In the genomic region with DNA sequence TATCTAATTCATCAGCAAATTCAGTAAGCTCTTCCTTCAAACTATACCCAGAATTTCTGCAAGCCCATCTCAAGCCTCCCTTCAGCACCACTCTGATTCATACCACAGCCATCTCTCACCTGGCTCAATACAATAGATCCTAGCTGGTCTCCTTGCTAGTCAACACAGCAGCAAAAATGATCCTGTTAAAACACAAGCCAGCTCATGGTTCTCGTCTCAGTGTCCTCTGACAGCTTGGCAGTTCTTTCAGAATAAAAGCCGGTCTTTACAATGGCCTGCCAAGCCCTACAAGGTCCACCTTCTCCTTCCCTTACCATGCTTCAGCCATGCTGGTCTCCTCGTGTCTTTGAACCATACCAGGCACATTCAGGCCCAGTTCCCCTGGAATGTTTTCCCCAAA, we compare ENCODE assay signal across 2 cellular contexts.
TF ChIP-seq lines count a peak whose summit lies in the region.

No MANE protein-coding gene starts in this region.

TF ChIP-seq in GM23338, 12 proteins besides CTCF, POLR2A, EP300 and RAD21 (continues in another document):
- TF ChIP-seq, protein P1, sequence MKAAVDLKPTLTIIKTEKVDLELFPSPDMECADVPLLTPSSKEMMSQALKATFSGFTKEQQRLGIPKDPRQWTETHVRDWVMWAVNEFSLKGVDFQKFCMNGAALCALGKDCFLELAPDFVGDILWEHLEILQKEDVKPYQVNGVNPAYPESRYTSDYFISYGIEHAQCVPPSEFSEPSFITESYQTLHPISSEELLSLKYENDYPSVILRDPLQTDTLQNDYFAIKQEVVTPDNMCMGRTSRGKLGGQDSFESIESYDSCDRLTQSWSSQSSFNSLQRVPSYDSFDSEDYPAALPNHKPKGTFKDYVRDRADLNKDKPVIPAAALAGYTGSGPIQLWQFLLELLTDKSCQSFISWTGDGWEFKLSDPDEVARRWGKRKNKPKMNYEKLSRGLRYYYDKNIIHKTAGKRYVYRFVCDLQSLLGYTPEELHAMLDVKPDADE (IDR thresholded peaks at IDR 0.05) = no peak
- no peak for TF ChIP-seq EZH2 (IDR thresholded peaks at IDR 0.05; ENCODE audit: low read depth, unreplicated experiment)
- no peak for TF ChIP-seq STAT1 (IDR thresholded peaks at IDR 0.05; ENCODE audit: unreplicated experiment)
- no peak for TF ChIP-seq ZNF331 (CRISPR knock-in tag; IDR thresholded peaks at IDR 0.05; ENCODE audit: low read depth)
- no peak for TF ChIP-seq EZH2phosphoT487 (IDR thresholded peaks at IDR 0.05; ENCODE audit: unreplicated experiment)
- TF ChIP-seq NANOG (IDR thresholded peaks at IDR 0.05; ENCODE audit: borderline replicate concordance) = no peak
- no peak for TF ChIP-seq ZNF114 (CRISPR knock-in tag; IDR thresholded peaks at IDR 0.05)
- TF ChIP-seq CREB1 (CRISPR knock-in tag; IDR thresholded peaks at IDR 0.05; ENCODE audit: low read depth) = no peak
- TF ChIP-seq, protein P2, sequence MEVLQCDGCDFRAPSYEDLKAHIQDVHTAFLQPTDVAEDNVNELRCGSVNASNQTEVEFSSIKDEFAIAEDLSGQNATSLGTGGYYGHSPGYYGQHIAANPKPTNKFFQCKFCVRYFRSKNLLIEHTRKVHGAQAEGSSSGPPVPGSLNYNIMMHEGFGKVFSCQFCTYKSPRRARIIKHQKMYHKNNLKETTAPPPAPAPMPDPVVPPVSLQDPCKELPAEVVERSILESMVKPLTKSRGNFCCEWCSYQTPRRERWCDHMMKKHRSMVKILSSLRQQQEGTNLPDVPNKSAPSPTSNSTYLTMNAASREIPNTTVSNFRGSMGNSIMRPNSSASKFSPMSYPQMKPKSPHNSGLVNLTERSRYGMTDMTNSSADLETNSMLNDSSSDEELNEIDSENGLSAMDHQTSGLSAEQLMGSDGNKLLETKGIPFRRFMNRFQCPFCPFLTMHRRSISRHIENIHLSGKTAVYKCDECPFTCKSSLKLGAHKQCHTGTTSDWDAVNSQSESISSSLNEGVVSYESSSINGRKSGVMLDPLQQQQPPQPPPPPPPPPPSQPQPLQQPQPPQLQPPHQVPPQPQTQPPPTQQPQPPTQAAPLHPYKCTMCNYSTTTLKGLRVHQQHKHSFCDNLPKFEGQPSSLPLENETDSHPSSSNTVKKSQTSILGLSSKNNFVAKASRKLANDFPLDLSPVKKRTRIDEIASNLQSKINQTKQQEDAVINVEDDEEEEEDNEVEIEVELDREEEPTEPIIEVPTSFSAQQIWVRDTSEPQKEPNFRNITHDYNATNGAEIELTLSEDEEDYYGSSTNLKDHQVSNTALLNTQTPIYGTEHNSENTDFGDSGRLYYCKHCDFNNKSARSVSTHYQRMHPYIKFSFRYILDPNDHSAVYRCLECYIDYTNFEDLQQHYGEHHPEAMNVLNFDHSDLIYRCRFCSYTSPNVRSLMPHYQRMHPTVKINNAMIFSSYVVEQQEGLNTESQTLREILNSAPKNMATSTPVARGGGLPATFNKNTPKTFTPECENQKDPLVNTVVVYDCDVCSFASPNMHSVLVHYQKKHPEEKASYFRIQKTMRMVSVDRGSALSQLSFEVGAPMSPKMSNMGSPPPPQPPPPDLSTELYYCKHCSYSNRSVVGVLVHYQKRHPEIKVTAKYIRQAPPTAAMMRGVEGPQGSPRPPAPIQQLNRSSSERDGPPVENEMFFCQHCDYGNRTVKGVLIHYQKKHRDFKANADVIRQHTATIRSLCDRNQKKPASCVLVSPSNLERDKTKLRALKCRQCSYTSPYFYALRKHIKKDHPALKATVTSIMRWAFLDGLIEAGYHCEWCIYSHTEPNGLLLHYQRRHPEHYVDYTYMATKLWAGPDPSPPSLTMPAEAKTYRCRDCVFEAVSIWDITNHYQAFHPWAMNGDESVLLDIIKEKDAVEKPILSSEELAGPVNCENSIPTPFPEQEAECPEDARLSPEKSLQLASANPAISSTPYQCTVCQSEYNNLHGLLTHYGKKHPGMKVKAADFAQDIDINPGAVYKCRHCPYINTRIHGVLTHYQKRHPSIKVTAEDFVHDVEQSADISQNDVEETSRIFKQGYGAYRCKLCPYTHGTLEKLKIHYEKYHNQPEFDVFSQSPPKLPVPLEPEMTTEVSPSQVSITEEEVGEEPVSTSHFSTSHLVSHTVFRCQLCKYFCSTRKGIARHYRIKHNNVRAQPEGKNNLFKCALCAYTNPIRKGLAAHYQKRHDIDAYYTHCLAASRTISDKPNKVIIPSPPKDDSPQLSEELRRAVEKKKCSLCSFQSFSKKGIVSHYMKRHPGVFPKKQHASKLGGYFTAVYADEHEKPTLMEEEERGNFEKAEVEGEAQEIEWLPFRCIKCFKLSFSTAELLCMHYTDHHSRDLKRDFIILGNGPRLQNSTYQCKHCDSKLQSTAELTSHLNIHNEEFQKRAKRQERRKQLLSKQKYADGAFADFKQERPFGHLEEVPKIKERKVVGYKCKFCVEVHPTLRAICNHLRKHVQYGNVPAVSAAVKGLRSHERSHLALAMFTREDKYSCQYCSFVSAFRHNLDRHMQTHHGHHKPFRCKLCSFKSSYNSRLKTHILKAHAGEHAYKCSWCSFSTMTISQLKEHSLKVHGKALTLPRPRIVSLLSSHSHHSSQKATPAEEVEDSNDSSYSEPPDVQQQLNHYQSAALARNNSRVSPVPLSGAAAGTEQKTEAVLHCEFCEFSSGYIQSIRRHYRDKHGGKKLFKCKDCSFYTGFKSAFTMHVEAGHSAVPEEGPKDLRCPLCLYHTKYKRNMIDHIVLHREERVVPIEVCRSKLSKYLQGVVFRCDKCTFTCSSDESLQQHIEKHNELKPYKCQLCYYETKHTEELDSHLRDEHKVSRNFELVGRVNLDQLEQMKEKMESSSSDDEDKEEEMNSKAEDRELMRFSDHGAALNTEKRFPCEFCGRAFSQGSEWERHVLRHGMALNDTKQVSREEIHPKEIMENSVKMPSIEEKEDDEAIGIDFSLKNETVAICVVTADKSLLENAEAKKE (CRISPR knock-in tag; IDR thresholded peaks at IDR 0.05) = no peak
- TF ChIP-seq, protein P3, sequence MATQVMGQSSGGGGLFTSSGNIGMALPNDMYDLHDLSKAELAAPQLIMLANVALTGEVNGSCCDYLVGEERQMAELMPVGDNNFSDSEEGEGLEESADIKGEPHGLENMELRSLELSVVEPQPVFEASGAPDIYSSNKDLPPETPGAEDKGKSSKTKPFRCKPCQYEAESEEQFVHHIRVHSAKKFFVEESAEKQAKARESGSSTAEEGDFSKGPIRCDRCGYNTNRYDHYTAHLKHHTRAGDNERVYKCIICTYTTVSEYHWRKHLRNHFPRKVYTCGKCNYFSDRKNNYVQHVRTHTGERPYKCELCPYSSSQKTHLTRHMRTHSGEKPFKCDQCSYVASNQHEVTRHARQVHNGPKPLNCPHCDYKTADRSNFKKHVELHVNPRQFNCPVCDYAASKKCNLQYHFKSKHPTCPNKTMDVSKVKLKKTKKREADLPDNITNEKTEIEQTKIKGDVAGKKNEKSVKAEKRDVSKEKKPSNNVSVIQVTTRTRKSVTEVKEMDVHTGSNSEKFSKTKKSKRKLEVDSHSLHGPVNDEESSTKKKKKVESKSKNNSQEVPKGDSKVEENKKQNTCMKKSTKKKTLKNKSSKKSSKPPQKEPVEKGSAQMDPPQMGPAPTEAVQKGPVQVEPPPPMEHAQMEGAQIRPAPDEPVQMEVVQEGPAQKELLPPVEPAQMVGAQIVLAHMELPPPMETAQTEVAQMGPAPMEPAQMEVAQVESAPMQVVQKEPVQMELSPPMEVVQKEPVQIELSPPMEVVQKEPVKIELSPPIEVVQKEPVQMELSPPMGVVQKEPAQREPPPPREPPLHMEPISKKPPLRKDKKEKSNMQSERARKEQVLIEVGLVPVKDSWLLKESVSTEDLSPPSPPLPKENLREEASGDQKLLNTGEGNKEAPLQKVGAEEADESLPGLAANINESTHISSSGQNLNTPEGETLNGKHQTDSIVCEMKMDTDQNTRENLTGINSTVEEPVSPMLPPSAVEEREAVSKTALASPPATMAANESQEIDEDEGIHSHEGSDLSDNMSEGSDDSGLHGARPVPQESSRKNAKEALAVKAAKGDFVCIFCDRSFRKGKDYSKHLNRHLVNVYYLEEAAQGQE (IDR thresholded peaks at IDR 0.05; ENCODE audit: unreplicated experiment) = no peak

TF ChIP-seq in H1, 55 proteins besides CTCF, POLR2A, EP300 and RAD21 (continues in another document):
- TF ChIP-seq, protein P4, sequence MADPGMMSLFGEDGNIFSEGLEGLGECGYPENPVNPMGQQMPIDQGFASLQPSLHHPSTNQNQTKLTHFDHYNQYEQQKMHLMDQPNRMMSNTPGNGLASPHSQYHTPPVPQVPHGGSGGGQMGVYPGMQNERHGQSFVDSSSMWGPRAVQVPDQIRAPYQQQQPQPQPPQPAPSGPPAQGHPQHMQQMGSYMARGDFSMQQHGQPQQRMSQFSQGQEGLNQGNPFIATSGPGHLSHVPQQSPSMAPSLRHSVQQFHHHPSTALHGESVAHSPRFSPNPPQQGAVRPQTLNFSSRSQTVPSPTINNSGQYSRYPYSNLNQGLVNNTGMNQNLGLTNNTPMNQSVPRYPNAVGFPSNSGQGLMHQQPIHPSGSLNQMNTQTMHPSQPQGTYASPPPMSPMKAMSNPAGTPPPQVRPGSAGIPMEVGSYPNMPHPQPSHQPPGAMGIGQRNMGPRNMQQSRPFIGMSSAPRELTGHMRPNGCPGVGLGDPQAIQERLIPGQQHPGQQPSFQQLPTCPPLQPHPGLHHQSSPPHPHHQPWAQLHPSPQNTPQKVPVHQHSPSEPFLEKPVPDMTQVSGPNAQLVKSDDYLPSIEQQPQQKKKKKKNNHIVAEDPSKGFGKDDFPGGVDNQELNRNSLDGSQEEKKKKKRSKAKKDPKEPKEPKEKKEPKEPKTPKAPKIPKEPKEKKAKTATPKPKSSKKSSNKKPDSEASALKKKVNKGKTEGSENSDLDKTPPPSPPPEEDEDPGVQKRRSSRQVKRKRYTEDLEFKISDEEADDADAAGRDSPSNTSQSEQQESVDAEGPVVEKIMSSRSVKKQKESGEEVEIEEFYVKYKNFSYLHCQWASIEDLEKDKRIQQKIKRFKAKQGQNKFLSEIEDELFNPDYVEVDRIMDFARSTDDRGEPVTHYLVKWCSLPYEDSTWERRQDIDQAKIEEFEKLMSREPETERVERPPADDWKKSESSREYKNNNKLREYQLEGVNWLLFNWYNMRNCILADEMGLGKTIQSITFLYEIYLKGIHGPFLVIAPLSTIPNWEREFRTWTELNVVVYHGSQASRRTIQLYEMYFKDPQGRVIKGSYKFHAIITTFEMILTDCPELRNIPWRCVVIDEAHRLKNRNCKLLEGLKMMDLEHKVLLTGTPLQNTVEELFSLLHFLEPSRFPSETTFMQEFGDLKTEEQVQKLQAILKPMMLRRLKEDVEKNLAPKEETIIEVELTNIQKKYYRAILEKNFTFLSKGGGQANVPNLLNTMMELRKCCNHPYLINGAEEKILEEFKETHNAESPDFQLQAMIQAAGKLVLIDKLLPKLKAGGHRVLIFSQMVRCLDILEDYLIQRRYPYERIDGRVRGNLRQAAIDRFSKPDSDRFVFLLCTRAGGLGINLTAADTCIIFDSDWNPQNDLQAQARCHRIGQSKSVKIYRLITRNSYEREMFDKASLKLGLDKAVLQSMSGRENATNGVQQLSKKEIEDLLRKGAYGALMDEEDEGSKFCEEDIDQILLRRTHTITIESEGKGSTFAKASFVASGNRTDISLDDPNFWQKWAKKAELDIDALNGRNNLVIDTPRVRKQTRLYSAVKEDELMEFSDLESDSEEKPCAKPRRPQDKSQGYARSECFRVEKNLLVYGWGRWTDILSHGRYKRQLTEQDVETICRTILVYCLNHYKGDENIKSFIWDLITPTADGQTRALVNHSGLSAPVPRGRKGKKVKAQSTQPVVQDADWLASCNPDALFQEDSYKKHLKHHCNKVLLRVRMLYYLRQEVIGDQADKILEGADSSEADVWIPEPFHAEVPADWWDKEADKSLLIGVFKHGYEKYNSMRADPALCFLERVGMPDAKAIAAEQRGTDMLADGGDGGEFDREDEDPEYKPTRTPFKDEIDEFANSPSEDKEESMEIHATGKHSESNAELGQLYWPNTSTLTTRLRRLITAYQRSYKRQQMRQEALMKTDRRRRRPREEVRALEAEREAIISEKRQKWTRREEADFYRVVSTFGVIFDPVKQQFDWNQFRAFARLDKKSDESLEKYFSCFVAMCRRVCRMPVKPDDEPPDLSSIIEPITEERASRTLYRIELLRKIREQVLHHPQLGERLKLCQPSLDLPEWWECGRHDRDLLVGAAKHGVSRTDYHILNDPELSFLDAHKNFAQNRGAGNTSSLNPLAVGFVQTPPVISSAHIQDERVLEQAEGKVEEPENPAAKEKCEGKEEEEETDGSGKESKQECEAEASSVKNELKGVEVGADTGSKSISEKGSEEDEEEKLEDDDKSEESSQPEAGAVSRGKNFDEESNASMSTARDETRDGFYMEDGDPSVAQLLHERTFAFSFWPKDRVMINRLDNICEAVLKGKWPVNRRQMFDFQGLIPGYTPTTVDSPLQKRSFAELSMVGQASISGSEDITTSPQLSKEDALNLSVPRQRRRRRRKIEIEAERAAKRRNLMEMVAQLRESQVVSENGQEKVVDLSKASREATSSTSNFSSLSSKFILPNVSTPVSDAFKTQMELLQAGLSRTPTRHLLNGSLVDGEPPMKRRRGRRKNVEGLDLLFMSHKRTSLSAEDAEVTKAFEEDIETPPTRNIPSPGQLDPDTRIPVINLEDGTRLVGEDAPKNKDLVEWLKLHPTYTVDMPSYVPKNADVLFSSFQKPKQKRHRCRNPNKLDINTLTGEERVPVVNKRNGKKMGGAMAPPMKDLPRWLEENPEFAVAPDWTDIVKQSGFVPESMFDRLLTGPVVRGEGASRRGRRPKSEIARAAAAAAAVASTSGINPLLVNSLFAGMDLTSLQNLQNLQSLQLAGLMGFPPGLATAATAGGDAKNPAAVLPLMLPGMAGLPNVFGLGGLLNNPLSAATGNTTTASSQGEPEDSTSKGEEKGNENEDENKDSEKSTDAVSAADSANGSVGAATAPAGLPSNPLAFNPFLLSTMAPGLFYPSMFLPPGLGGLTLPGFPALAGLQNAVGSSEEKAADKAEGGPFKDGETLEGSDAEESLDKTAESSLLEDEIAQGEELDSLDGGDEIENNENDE (IDR thresholded peaks at IDR 0.05; ENCODE audit: insufficient replicate concordance, low read length) = no peak
- no peak for TF ChIP-seq EGR1 (IDR thresholded peaks at IDR 0.05; ENCODE audit: borderline replicate concordance, low read depth, low read length)
- TF ChIP-seq RBBP5 (IDR thresholded peaks at IDR 0.05; ENCODE audit: borderline replicate concordance, low read depth, low read length) = no peak
- TF ChIP-seq, protein P5, sequence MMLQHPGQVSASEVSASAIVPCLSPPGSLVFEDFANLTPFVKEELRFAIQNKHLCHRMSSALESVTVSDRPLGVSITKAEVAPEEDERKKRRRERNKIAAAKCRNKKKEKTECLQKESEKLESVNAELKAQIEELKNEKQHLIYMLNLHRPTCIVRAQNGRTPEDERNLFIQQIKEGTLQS (IDR thresholded peaks at IDR 0.05; ENCODE audit: insufficient read depth, low read depth, low read length) = no peak
- no peak for TF ChIP-seq SP1 (IDR thresholded peaks at IDR 0.05; ENCODE audit: low read depth, low read length)
- TF ChIP-seq, protein P6, sequence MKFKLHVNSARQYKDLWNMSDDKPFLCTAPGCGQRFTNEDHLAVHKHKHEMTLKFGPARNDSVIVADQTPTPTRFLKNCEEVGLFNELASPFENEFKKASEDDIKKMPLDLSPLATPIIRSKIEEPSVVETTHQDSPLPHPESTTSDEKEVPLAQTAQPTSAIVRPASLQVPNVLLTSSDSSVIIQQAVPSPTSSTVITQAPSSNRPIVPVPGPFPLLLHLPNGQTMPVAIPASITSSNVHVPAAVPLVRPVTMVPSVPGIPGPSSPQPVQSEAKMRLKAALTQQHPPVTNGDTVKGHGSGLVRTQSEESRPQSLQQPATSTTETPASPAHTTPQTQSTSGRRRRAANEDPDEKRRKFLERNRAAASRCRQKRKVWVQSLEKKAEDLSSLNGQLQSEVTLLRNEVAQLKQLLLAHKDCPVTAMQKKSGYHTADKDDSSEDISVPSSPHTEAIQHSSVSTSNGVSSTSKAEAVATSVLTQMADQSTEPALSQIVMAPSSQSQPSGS (IDR thresholded peaks at IDR 0.05; ENCODE audit: low read length) = no peak
- no peak for TF ChIP-seq SP2 (IDR thresholded peaks at IDR 0.05; ENCODE audit: low read length)
- TF ChIP-seq POLR2AphosphoS5 (IDR thresholded peaks at IDR 0.05; ENCODE audit: low read depth, low read length) = no peak
- TF ChIP-seq, protein P7, sequence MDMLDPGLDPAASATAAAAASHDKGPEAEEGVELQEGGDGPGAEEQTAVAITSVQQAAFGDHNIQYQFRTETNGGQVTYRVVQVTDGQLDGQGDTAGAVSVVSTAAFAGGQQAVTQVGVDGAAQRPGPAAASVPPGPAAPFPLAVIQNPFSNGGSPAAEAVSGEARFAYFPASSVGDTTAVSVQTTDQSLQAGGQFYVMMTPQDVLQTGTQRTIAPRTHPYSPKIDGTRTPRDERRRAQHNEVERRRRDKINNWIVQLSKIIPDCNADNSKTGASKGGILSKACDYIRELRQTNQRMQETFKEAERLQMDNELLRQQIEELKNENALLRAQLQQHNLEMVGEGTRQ (IDR thresholded peaks at IDR 0.05; ENCODE audit: low read length) = no peak
